Comparison of ENCODE assay signal across 1 cellular context in genomic region chr12:48957141-48958048, GRCh38.
TF ChIP-seq lines count a peak whose summit lies in the region.

Gene ARF3, minus strand, starts transcription at chr12:48957487. Its CDS starts 16,392 bp downstream, at chr12:48941095.

TF ChIP-seq in HEK293, 187 proteins besides CTCF, POLR2A, EP300 and RAD21 (continued from another document):
- TF ChIP-seq KLF8 (tag by site-specific recombination; IDR thresholded peaks at IDR 0.05): peak; percentile 84
- TF ChIP-seq ZNF16 (tag by site-specific recombination; IDR thresholded peaks at IDR 0.05; ENCODE audit: low read depth): no peak
- 0 out of 2 replicates have a peak, but pooled peaks have one; percentile 7 for TF ChIP-seq ZNF223 (tag by site-specific recombination; IDR thresholded peaks at IDR 0.05)
- no peak for TF ChIP-seq ZNF138 (tag by site-specific recombination; IDR thresholded peaks at IDR 0.05; ENCODE audit: borderline replicate concordance)
- TF ChIP-seq ZSCAN23 (tag by site-specific recombination; IDR thresholded peaks at IDR 0.05): no peak
- TF ChIP-seq ZNF354C (tag by site-specific recombination; IDR thresholded peaks at IDR 0.05; ENCODE audit: borderline replicate concordance, low read depth): no peak
- TF ChIP-seq ZBTB21 (tag by site-specific recombination; IDR thresholded peaks at IDR 0.05): no peak
- no peak; the same call in 1 of the 2 replicates for TF ChIP-seq PBX3 (CRISPR knock-in tag; IDR thresholded peaks at IDR 0.05)
- TF ChIP-seq ZNF560 (tag by site-specific recombination; IDR thresholded peaks at IDR 0.05; ENCODE audit: borderline replicate concordance): no peak
- no peak for TF ChIP-seq ZNF24 (tag by site-specific recombination; IDR thresholded peaks at IDR 0.05)
- no peak for TF ChIP-seq ZNF121 (tag by site-specific recombination; IDR thresholded peaks at IDR 0.05)
- no peak for TF ChIP-seq ZNF747 (tag by site-specific recombination; IDR thresholded peaks at IDR 0.05)
- no peak for TF ChIP-seq ZSCAN4 (tag by site-specific recombination; IDR thresholded peaks at IDR 0.05)
- TF ChIP-seq ZNF211 (tag by site-specific recombination; IDR thresholded peaks at IDR 0.05; ENCODE audit: low read depth): no peak
- TF ChIP-seq ZSCAN30 (tag by site-specific recombination; IDR thresholded peaks at IDR 0.05): no peak; the same call in 1 of the 2 replicates
- no peak for TF ChIP-seq BCL6B (tag by site-specific recombination; IDR thresholded peaks at IDR 0.05)
- no peak for TF ChIP-seq ZNF19 (tag by site-specific recombination; IDR thresholded peaks at IDR 0.05; ENCODE audit: low read depth)
- no peak for TF ChIP-seq ZNF184 (tag by site-specific recombination; IDR thresholded peaks at IDR 0.05)
- TF ChIP-seq PRDM4 (tag by site-specific recombination; IDR thresholded peaks at IDR 0.05): no peak
- TF ChIP-seq ZNF664 (tag by site-specific recombination; IDR thresholded peaks at IDR 0.05): no peak
- no peak for TF ChIP-seq KLF1 (tag by site-specific recombination; IDR thresholded peaks at IDR 0.05)
- TF ChIP-seq ZSCAN16 (tag by site-specific recombination; IDR thresholded peaks at IDR 0.05): no peak
- no peak for TF ChIP-seq ZNF707 (tag by site-specific recombination; IDR thresholded peaks at IDR 0.05)
- TF ChIP-seq REPIN1 (tag by site-specific recombination; IDR thresholded peaks at IDR 0.05; ENCODE audit: low read depth): 0 out of 2 replicates have a peak, but pooled peaks have one; percentile 70
- peak; percentile 95 for TF ChIP-seq EGR2 (tag by site-specific recombination; IDR thresholded peaks at IDR 0.05; ENCODE audit: low read depth)
- TF ChIP-seq ZNF266 (tag by site-specific recombination; IDR thresholded peaks at IDR 0.05; ENCODE audit: low read depth): no peak
- no peak for TF ChIP-seq ZFP3 (tag by site-specific recombination; IDR thresholded peaks at IDR 0.05; ENCODE audit: low read depth)
- TF ChIP-seq ZNF473 (tag by site-specific recombination; IDR thresholded peaks at IDR 0.05): no peak
- TF ChIP-seq ZNF148 (tag by site-specific recombination; IDR thresholded peaks at IDR 0.05; ENCODE audit: borderline replicate concordance): no peak
- no peak for TF ChIP-seq ZNF449 (tag by site-specific recombination; IDR thresholded peaks at IDR 0.05)
- TF ChIP-seq ZNF302 (tag by site-specific recombination; IDR thresholded peaks at IDR 0.05; ENCODE audit: low read depth): no peak
- no peak for TF ChIP-seq BCL11A (tag by site-specific recombination; IDR thresholded peaks at IDR 0.05; ENCODE audit: low read depth)
- TF ChIP-seq ZNF792 (tag by site-specific recombination; IDR thresholded peaks at IDR 0.05): no peak
- TF ChIP-seq ZFP69B (tag by site-specific recombination; IDR thresholded peaks at IDR 0.05): 0 out of 2 replicates have a peak, but pooled peaks have one; percentile 11
TF ChIP-seq in HEK293: peak in this region for 56.
